In genomic region chr4:158809611-158810486, GRCh38 we compare ENCODE assay signal across 2 cellular contexts.
TF ChIP-seq lines count a peak whose summit lies in the region.

No MANE protein-coding gene starts in this region.

TF ChIP-seq in HEK293T, 16 proteins besides CTCF, POLR2A, EP300 and RAD21 (continued from another document):
- TF ChIP-seq PKNOX1 (IDR thresholded peaks at IDR 0.05), result peak; percentile 61
- no peak for TF ChIP-seq L3MBTL2 (conservative IDR thresholded peaks at IDR 0.05)

TF ChIP-seq in GM12878, 131 proteins besides CTCF, POLR2A, EP300 and RAD21 (continued from another document and continues in another):
- no peak for TF ChIP-seq PBX3 (IDR thresholded peaks at IDR 0.05; ENCODE audit: insufficient replicate concordance, low read depth, low read length)
- TF ChIP-seq RFX5 (IDR thresholded peaks at IDR 0.05; ENCODE audit: low read depth, low read length), result no peak
- no peak for TF ChIP-seq TARDBP (IDR thresholded peaks at IDR 0.05; ENCODE audit: borderline replicate concordance)
- TF ChIP-seq HDGF (IDR thresholded peaks at IDR 0.05), result no peak
- no peak for TF ChIP-seq ZBED1 (IDR thresholded peaks at IDR 0.05; ENCODE audit: borderline replicate concordance)
- TF ChIP-seq MTA2 (IDR thresholded peaks at IDR 0.05; ENCODE audit: low read depth), result peak; percentile 63; the same call in 1 of the 2 replicates
- no peak for TF ChIP-seq ZNF384 (IDR thresholded peaks at IDR 0.05; ENCODE audit: borderline replicate concordance, low read depth, low read length)
- TF ChIP-seq SMAD1 (IDR thresholded peaks at IDR 0.05; ENCODE audit: low read depth, partially characterized antibody), result peak; percentile 79
- TF ChIP-seq SKIL (IDR thresholded peaks at IDR 0.05; ENCODE audit: low read depth, poor library complexity, severe bottlenecking), result peak; percentile 61
- 0 out of 2 replicates have a peak, but pooled peaks have one; percentile 13 for TF ChIP-seq POLR2AphosphoS2 (IDR thresholded peaks at IDR 0.05; ENCODE audit: low read depth, low read length)
- no peak for TF ChIP-seq PML (IDR thresholded peaks at IDR 0.05; ENCODE audit: low read length)
- peak; percentile 59 for TF ChIP-seq PAX8 (IDR thresholded peaks at IDR 0.05)
- no peak for TF ChIP-seq TCF12 (IDR thresholded peaks at IDR 0.05; ENCODE audit: low read depth, low read length)
- TF ChIP-seq CHD4 (IDR thresholded peaks at IDR 0.05), result no peak
- TF ChIP-seq ZNF24 (IDR thresholded peaks at IDR 0.05), result peak; percentile 95
- peak; percentile 78 for TF ChIP-seq ATF7 (IDR thresholded peaks at IDR 0.05; ENCODE audit: low read depth)
- no peak for TF ChIP-seq CBX3 (IDR thresholded peaks at IDR 0.05; ENCODE audit: borderline replicate concordance, low read depth)
- TF ChIP-seq RUNX3 (IDR thresholded peaks at IDR 0.05; ENCODE audit: low read length), result no peak; the same call in 1 of the 2 replicates
- peak; percentile 59; the same call in 1 of the 2 replicates for TF ChIP-seq BCL11A (IDR thresholded peaks at IDR 0.05; ENCODE audit: low read depth, low read length)
- TF ChIP-seq JUNB (IDR thresholded peaks at IDR 0.05), result peak; percentile 47; the same call in 1 of the 2 replicates
- no peak for TF ChIP-seq NR2C2 (IDR thresholded peaks at IDR 0.05; ENCODE audit: borderline replicate concordance, control insufficient read depth, insufficient read length, low read depth)
- peak; percentile 75 for TF ChIP-seq MEF2B (IDR thresholded peaks at IDR 0.05; ENCODE audit: partially characterized antibody, poor library complexity, severe bottlenecking)
- TF ChIP-seq E4F1 (IDR thresholded peaks at IDR 0.05; ENCODE audit: borderline replicate concordance, partially characterized antibody), result peak; percentile 85
- TF ChIP-seq IKZF1 (conservative IDR thresholded peaks at IDR 0.05), result peak; percentile 65
- TF ChIP-seq, protein P1, sequence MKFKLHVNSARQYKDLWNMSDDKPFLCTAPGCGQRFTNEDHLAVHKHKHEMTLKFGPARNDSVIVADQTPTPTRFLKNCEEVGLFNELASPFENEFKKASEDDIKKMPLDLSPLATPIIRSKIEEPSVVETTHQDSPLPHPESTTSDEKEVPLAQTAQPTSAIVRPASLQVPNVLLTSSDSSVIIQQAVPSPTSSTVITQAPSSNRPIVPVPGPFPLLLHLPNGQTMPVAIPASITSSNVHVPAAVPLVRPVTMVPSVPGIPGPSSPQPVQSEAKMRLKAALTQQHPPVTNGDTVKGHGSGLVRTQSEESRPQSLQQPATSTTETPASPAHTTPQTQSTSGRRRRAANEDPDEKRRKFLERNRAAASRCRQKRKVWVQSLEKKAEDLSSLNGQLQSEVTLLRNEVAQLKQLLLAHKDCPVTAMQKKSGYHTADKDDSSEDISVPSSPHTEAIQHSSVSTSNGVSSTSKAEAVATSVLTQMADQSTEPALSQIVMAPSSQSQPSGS (IDR thresholded peaks at IDR 0.05; ENCODE audit: low read length), result peak; percentile 67
- TF ChIP-seq, protein P2, sequence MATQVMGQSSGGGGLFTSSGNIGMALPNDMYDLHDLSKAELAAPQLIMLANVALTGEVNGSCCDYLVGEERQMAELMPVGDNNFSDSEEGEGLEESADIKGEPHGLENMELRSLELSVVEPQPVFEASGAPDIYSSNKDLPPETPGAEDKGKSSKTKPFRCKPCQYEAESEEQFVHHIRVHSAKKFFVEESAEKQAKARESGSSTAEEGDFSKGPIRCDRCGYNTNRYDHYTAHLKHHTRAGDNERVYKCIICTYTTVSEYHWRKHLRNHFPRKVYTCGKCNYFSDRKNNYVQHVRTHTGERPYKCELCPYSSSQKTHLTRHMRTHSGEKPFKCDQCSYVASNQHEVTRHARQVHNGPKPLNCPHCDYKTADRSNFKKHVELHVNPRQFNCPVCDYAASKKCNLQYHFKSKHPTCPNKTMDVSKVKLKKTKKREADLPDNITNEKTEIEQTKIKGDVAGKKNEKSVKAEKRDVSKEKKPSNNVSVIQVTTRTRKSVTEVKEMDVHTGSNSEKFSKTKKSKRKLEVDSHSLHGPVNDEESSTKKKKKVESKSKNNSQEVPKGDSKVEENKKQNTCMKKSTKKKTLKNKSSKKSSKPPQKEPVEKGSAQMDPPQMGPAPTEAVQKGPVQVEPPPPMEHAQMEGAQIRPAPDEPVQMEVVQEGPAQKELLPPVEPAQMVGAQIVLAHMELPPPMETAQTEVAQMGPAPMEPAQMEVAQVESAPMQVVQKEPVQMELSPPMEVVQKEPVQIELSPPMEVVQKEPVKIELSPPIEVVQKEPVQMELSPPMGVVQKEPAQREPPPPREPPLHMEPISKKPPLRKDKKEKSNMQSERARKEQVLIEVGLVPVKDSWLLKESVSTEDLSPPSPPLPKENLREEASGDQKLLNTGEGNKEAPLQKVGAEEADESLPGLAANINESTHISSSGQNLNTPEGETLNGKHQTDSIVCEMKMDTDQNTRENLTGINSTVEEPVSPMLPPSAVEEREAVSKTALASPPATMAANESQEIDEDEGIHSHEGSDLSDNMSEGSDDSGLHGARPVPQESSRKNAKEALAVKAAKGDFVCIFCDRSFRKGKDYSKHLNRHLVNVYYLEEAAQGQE (IDR thresholded peaks at IDR 0.05; ENCODE audit: low read depth, low read length), result no peak
- TF ChIP-seq TCF7 (IDR thresholded peaks at IDR 0.05; ENCODE audit: borderline replicate concordance), result no peak
- TF ChIP-seq CHD2 (IDR thresholded peaks at IDR 0.05; ENCODE audit: borderline replicate concordance, low read depth, low read length), result peak; percentile 67; the same call in 1 of the 2 replicates
- TF ChIP-seq RB1 (IDR thresholded peaks at IDR 0.05; ENCODE audit: borderline replicate concordance), result no peak
- no peak for TF ChIP-seq BRCA1 (IDR thresholded peaks at IDR 0.05; ENCODE audit: low read depth, low read length)
- TF ChIP-seq RBBP5 (conservative IDR thresholded peaks at IDR 0.05), result no peak
- peak; percentile 93 for TF ChIP-seq RAD51 (IDR thresholded peaks at IDR 0.05)
- TF ChIP-seq, protein P3, sequence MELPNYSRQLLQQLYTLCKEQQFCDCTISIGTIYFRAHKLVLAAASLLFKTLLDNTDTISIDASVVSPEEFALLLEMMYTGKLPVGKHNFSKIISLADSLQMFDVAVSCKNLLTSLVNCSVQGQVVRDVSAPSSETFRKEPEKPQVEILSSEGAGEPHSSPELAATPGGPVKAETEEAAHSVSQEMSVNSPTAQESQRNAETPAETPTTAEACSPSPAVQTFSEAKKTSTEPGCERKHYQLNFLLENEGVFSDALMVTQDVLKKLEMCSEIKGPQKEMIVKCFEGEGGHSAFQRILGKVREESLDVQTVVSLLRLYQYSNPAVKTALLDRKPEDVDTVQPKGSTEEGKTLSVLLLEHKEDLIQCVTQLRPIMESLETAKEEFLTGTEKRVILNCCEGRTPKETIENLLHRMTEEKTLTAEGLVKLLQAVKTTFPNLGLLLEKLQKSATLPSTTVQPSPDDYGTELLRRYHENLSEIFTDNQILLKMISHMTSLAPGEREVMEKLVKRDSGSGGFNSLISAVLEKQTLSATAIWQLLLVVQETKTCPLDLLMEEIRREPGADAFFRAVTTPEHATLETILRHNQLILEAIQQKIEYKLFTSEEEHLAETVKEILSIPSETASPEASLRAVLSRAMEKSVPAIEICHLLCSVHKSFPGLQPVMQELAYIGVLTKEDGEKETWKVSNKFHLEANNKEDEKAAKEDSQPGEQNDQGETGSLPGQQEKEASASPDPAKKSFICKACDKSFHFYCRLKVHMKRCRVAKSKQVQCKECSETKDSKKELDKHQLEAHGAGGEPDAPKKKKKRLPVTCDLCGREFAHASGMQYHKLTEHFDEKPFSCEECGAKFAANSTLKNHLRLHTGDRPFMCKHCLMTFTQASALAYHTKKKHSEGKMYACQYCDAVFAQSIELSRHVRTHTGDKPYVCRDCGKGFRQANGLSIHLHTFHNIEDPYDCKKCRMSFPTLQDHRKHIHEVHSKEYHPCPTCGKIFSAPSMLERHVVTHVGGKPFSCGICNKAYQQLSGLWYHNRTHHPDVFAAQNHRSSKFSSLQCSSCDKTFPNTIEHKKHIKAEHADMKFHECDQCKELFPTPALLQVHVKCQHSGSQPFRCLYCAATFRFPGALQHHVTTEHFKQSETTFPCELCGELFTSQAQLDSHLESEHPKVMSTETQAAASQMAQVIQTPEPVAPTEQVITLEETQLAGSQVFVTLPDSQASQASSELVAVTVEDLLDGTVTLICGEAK (IDR thresholded peaks at IDR 0.05; ENCODE audit: borderline replicate concordance), result 0 out of 2 replicates have a peak, but pooled peaks have one; percentile 15
- 0 out of 2 replicates have a peak, but pooled peaks have one; percentile 29 for TF ChIP-seq TBL1XR1 (IDR thresholded peaks at IDR 0.05; ENCODE audit: low read depth, low read length)
- TF ChIP-seq, protein P4, sequence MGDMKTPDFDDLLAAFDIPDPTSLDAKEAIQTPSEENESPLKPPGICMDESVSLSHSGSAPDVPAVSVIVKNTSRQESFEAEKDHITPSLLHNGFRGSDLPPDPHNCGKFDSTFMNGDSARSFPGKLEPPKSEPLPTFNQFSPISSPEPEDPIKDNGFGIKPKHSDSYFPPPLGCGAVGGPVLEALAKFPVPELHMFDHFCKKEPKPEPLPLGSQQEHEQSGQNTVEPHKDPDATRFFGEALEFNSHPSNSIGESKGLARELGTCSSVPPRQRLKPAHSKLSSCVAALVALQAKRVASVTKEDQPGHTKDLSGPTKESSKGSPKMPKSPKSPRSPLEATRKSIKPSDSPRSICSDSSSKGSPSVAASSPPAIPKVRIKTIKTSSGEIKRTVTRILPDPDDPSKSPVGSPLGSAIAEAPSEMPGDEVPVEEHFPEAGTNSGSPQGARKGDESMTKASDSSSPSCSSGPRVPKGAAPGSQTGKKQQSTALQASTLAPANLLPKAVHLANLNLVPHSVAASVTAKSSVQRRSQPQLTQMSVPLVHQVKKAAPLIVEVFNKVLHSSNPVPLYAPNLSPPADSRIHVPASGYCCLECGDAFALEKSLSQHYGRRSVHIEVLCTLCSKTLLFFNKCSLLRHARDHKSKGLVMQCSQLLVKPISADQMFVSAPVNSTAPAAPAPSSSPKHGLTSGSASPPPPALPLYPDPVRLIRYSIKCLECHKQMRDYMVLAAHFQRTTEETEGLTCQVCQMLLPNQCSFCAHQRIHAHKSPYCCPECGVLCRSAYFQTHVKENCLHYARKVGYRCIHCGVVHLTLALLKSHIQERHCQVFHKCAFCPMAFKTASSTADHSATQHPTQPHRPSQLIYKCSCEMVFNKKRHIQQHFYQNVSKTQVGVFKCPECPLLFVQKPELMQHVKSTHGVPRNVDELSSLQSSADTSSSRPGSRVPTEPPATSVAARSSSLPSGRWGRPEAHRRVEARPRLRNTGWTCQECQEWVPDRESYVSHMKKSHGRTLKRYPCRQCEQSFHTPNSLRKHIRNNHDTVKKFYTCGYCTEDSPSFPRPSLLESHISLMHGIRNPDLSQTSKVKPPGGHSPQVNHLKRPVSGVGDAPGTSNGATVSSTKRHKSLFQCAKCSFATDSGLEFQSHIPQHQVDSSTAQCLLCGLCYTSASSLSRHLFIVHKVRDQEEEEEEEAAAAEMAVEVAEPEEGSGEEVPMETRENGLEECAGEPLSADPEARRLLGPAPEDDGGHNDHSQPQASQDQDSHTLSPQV (IDR thresholded peaks at IDR 0.05), result no peak
- TF ChIP-seq CHD1 (IDR thresholded peaks at IDR 0.05; ENCODE audit: low read depth, low read length), result peak; percentile 69; the same call in 1 of the 2 replicates
- no peak for TF ChIP-seq KLF5 (IDR thresholded peaks at IDR 0.05; ENCODE audit: partially characterized antibody)
- no peak for TF ChIP-seq CBX5 (IDR thresholded peaks at IDR 0.05; ENCODE audit: low read depth)
- peak; percentile 93 for TF ChIP-seq BHLHE40 (IDR thresholded peaks at IDR 0.05; ENCODE audit: borderline replicate concordance in 1 of 2, low read depth in 2 of 2, low read length in 1 of 2)
- TF ChIP-seq NFXL1 (IDR thresholded peaks at IDR 0.05; ENCODE audit: borderline replicate concordance), result no peak
- no peak for TF ChIP-seq MTA3 (IDR thresholded peaks at IDR 0.05; ENCODE audit: borderline replicate concordance, low read length)
- TF ChIP-seq PKNOX1 (IDR thresholded peaks at IDR 0.05), result peak; percentile 52; the same call in 1 of the 2 replicates
